In the genomic region with DNA sequence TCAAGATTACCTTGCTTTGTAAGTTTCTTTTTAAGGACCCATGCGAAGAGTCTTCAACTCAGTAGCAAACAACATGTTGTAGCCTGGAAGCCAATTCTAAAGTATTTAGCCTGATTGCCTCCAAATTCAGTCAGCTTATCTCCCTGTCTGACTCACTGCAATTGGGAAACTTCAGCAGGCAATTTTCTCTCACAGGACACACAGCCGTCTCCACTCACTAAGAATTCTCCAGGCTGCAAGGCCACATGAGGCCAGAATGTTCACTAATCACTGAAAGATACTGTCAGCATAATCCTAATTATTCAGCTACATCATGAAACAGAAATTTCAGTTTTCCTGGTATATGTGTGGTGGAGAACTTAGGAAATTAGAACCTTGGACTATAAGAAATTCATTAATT, we compare ENCODE assay signal across 16 cellular contexts.
DNase-seq lines count a peak whose midpoint lies in the region; ATAC-seq and TF ChIP-seq lines count a peak whose summit lies in the region.
"Had no signal": no experiment of that assay in that cellular context is flagged by ENCODE, and none has a peak within 500 bp of the region (broad histone marks: within the 10 kb centered on the region; RNA-seq: fewer than 3 reads in every experiment).

No MANE protein-coding gene starts in this region.

- WGBS in mesodermal cell (ENCODE audit: insufficient coverage in 2 of 2), 2 experiments, result 100% methylated on average over 1 of the region's 2 CpGs; no CpG with 5 or more reads in 1 of the 2 experiments

- no peak for TF ChIP-seq POLR2A in GM18505 (IDR thresholded peaks at IDR 0.05; ENCODE audit: borderline replicate concordance, extremely low read depth, insufficient read depth, insufficient read length)

- DNase-seq in AG09309 (ENCODE audit: low read depth) (peak; percentile 59), MG63 (peak; percentile 28), fibroblast of lung (ENCODE audit: low read depth in 2 of 2) (peak; percentile 83 to 88), pons (ENCODE audit: low spot score) (no peak)
- DNase-seq: activated CD8-positive, alpha-beta memory T cell treated with anti-CD3 and anti-CD28 coated beads for 24 hours; GF-D8; glutamatergic neuron; PC-9; posterior cingulate gyrus; stimulated activated CD4-positive, alpha-beta T cell treated with anti-CD3 and anti-CD28 coated beads, Interleukin-1b, Interleukin-23, amount 100 ng/mL, for 48 hours; T1000 had no signal

- no peak overlapping the region for H2AFZ ChIP-seq in fibroblast of lung (ENCODE audit: low read length)
- H2AFZ ChIP-seq: PC-9 had no signal

- H3K27me3 ChIP-seq in MG63 (no peaks in the 10 kb centered on the region), fibroblast of lung (ENCODE audit: control insufficient read depth, insufficient read depth, low read length) (no peaks in the 10 kb centered on the region)
- H3K27me3 ChIP-seq: BLaER1 treated with 17β-estradiol and CSF1 and Interleukin-3, amounts not matched to agents 10 nM and 100 nM had no signal

- no peak overlapping the region for H3K27ac ChIP-seq in fibroblast of lung (ENCODE audit: insufficient read depth, low read length)
- H3K27ac ChIP-seq in mesodermal cell (ENCODE audit: low read depth, low read length, severe bottlenecking), result peak overlapping the region; percentile 80
- H3K27ac ChIP-seq: BLaER1 treated with 17β-estradiol and CSF1 and Interleukin-3, amounts not matched to agents 10 nM and 100 nM; PC-9 had no signal

- no peak overlapping the region for H3K4me2 ChIP-seq in fibroblast of lung (ENCODE audit: extremely low read depth, insufficient read depth, low read length)
- H3K4me2 ChIP-seq: BLaER1 treated with 17β-estradiol and CSF1 and Interleukin-3, amounts not matched to agents 10 nM and 100 nM; PC-9 had no signal

- H3K4me3 ChIP-seq in AG09309 (ENCODE audit: control insufficient read depth, low read depth, low read length), result no peak overlapping the region
- H3K4me3 ChIP-seq in MG63, result no peak overlapping the region
- H3K4me3 ChIP-seq in fibroblast of lung (replicated peaks in 1 of 4; ENCODE audit: control extremely low read depth in 1 of 4, insufficient read depth in 1 of 4, low read depth in 3 of 4, low read length in 4 of 4), result no peak overlapping the region
- no peak overlapping the region for H3K4me3 ChIP-seq in mesodermal cell (ENCODE audit: extremely low read depth, insufficient read depth, low read length, poor library complexity, severe bottlenecking)
- H3K4me3 ChIP-seq: BLaER1 treated with 17β-estradiol and CSF1 and Interleukin-3, amounts not matched to agents 10 nM and 100 nM; PC-9 had no signal

- H3K9me3 ChIP-seq in MG63 (no peaks in the 10 kb centered on the region; the same call in 1 of the 2 replicates), fibroblast of lung (ENCODE audit: control insufficient read depth, insufficient read depth, low read depth, low read length) (no peaks in the 10 kb centered on the region), mesodermal cell (ENCODE audit: control insufficient read depth, low read length) (no peaks in the 10 kb centered on the region)
- H3K9me3 ChIP-seq: BLaER1 treated with 17β-estradiol and CSF1 and Interleukin-3, amounts not matched to agents 10 nM and 100 nM had no signal

- TF ChIP-seq CTCF in AG09309 (IDR thresholded peaks at IDR 0.05; ENCODE audit: control insufficient read depth, insufficient read depth, low read depth, low read length, missing control alignments) (no peak), fibroblast of lung (conservative IDR thresholded peaks at IDR 0.05 in 1 of 2, IDR thresholded peaks at IDR 0.05 in 1 of 2; ENCODE audit: low read depth in 1 of 2, low read length in 2 of 2) (no peak)

- H3K36me3 ChIP-seq in MG63 (no peaks in the 10 kb centered on the region), fibroblast of lung (ENCODE audit: control insufficient read depth, insufficient read depth, low read length) (no peaks in the 10 kb centered on the region), mesodermal cell (ENCODE audit: control insufficient read depth, insufficient read depth, low read length) (no peaks in the 10 kb centered on the region)
- H3K36me3 ChIP-seq: BLaER1 treated with 17β-estradiol and CSF1 and Interleukin-3, amounts not matched to agents 10 nM and 100 nM had no signal

- H3K4me1 ChIP-seq in fibroblast of lung (ENCODE audit: control insufficient read depth, extremely low read depth, insufficient read depth, low read length) (peaks cover 3% of the 10 kb centered on the region), mesodermal cell (ENCODE audit: control insufficient read depth, insufficient read depth, low read length, poor library complexity, severe bottlenecking) (peaks cover 21% of the 10 kb centered on the region)

- ATAC-seq in GM19324 (IDR thresholded peaks at IDR 0.05; ENCODE audit: low FRiP score, unreplicated experiment) (no peak), HG03342 (IDR thresholded peaks at IDR 0.05; ENCODE audit: unreplicated experiment) (no peak), GM18505 (IDR thresholded peaks at IDR 0.05; ENCODE audit: unreplicated experiment) (no peak)

- H3K9ac ChIP-seq in fibroblast of lung (ENCODE audit: insufficient read depth, low read length), result no peak overlapping the region
- H3K9ac ChIP-seq: BLaER1 treated with 17β-estradiol and CSF1 and Interleukin-3, amounts not matched to agents 10 nM and 100 nM had no signal

- no peaks in the 10 kb centered on the region for H3K79me2 ChIP-seq in fibroblast of lung (ENCODE audit: control insufficient read depth, insufficient read depth, low read length)

- no peaks in the 10 kb centered on the region for H4K20me1 ChIP-seq in fibroblast of lung (ENCODE audit: control insufficient read depth, extremely low read depth, insufficient read depth, low read length)
- H4K20me1 ChIP-seq: BLaER1 treated with 17β-estradiol and CSF1 and Interleukin-3, amounts not matched to agents 10 nM and 100 nM had no signal
